21 cellular contexts compared by ENCODE assay signal in the genomic region with DNA sequence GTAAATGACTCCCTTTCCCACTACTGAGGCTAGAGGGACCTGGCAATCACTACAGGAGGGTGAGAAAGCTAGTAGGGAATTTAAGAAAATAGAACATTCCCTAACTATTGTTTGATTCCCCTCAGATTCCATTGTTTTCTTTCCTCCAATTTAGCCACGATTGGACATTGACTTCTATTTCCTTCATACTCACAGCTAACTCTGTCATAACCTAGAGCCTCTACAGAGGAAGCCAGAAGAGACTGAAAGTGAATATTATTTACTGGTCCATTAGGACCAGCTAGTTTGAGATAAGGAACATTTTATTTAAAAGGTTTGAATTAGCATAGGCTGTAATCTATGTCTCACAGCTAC. TPM values are rescaled to one million over a fixed set of nuclear protein-coding genes. Genes with fewer than 3 reads are reported as not detected.
DNase-seq lines count a peak whose midpoint lies in the region; ATAC-seq, FAIRE-seq and TF ChIP-seq lines count a peak whose summit lies in the region.
"Had no signal": no experiment of that assay in that cellular context is flagged by ENCODE, and none has a peak within 500 bp of the region (broad histone marks: within the 10 kb centered on the region; RNA-seq: fewer than 3 reads in every experiment).

No MANE protein-coding gene starts in this region.

- no TSS peak for BruUV-seq in Calu3 (replicated peaks; lab: Mats Ljungman, UMichigan)

- intact Hi-C loops in Calu3 (cut with micrococcal nuclease; ENCODE audit: unreplicated experiment): no loop called here
- intact Hi-C loops in dendritic cell treated with granulocyte-macrophage colony-stimulating factor and Interleukin-4, amounts not matched to agents 40 ng/mL and 50 ng/mL, for 4 days (cut with micrococcal nuclease): no loop called here

- ATAC-seq in HG02678 (IDR thresholded peaks at IDR 0.05; ENCODE audit: unreplicated experiment): no peak
- ATAC-seq: activated CD8-positive, alpha-beta memory T cell treated with anti-CD3 and anti-CD28 coated beads, Interleukin-2, amount 10 ng/mL, durations not matched to agents 7 days and 5 days; naive thymus-derived CD8-positive, alpha-beta T cell; T-cell had no signal

- no peaks in the 10 kb centered on the region for H3K4me1 Mint-ChIP-seq in Calu3 (ENCODE audit: low read depth, unreplicated experiment)
- H3K4me1 Mint-ChIP-seq in dendritic cell treated with granulocyte-macrophage colony-stimulating factor and Interleukin-4, amounts not matched to agents 40 ng/mL and 50 ng/mL, for 4 days (ENCODE audit: low read depth): peaks cover 37% of the 10 kb centered on the region
- no peaks in the 10 kb centered on the region for H3K4me1 Mint-ChIP-seq in progenitor cell of endocrine pancreas (ENCODE audit: low read depth)

- H3K27ac Mint-ChIP-seq in Calu3 (ENCODE audit: unreplicated experiment) (peak overlapping the region; percentile 17), progenitor cell of endocrine pancreas (peak overlapping the region; percentile 86)
- H3K27ac Mint-ChIP-seq in dendritic cell treated with granulocyte-macrophage colony-stimulating factor and Interleukin-4, amounts not matched to agents 40 ng/mL and 50 ng/mL, for 4 days: peak overlapping the region; percentile 50
- H3K27ac Mint-ChIP-seq: activated CD8-positive, alpha-beta memory T cell treated with anti-CD3 and anti-CD28 coated beads, Interleukin-2, amount 10 ng/mL, durations not matched to agents 7 days and 5 days; T-cell had no signal

- CTCF ChIA-PET in Calu3 (lab: Charles Lee): interaction anchor here (0.6 to 1.0 kb wide), 3 partner anchors 14 to 789 kb away, joined by 3 to 6 read pairs (median 3); partner anchors contain the start of gene ATP5MC1

- H3K4me3 Mint-ChIP-seq in Calu3 (ENCODE audit: low read depth, unreplicated experiment): no peak overlapping the region
- H3K4me3 Mint-ChIP-seq in dendritic cell treated with granulocyte-macrophage colony-stimulating factor and Interleukin-4, amounts not matched to agents 40 ng/mL and 50 ng/mL, for 4 days: no peak overlapping the region
- no peak overlapping the region for H3K4me3 Mint-ChIP-seq in progenitor cell of endocrine pancreas (ENCODE audit: low read depth)
- H3K4me3 Mint-ChIP-seq: activated CD8-positive, alpha-beta memory T cell treated with anti-CD3 and anti-CD28 coated beads, Interleukin-2, amount 10 ng/mL, durations not matched to agents 7 days and 5 days; naive thymus-derived CD8-positive, alpha-beta T cell; T-cell had no signal

- H3K36me3 Mint-ChIP-seq in Calu3 (ENCODE audit: insufficient read depth, unreplicated experiment) (peaks cover 96% of the 10 kb centered on the region), progenitor cell of endocrine pancreas (ENCODE audit: insufficient read depth) (peaks cover 22% of the 10 kb centered on the region)
- H3K36me3 Mint-ChIP-seq in dendritic cell treated with granulocyte-macrophage colony-stimulating factor and Interleukin-4, amounts not matched to agents 40 ng/mL and 50 ng/mL, for 4 days (ENCODE audit: low read depth): peaks cover 100% of the 10 kb centered on the region

- no peaks in the 10 kb centered on the region for H3K27me3 Mint-ChIP-seq in Calu3 (ENCODE audit: unreplicated experiment)
- H3K27me3 Mint-ChIP-seq in dendritic cell treated with granulocyte-macrophage colony-stimulating factor and Interleukin-4, amounts not matched to agents 40 ng/mL and 50 ng/mL, for 4 days: no peaks in the 10 kb centered on the region
- no peaks in the 10 kb centered on the region for H3K27me3 Mint-ChIP-seq in progenitor cell of endocrine pancreas
- H3K27me3 Mint-ChIP-seq: activated CD8-positive, alpha-beta memory T cell treated with anti-CD3 and anti-CD28 coated beads, Interleukin-2, amount 10 ng/mL, durations not matched to agents 7 days and 5 days; naive thymus-derived CD8-positive, alpha-beta T cell; T-cell had no signal

- peak; percentile 20 for FAIRE-seq in HTR-8/SVneo (lab: Jason Lieb, UNC)
- FAIRE-seq: colon, endometrium had no signal

- H3K9me3 Mint-ChIP-seq in Calu3 (ENCODE audit: low read depth, unreplicated experiment) (no peaks in the 10 kb centered on the region), progenitor cell of endocrine pancreas (ENCODE audit: low read depth) (no peaks in the 10 kb centered on the region)
- no peaks in the 10 kb centered on the region for H3K9me3 Mint-ChIP-seq in dendritic cell treated with granulocyte-macrophage colony-stimulating factor and Interleukin-4, amounts not matched to agents 40 ng/mL and 50 ng/mL, for 4 days
- H3K9me3 Mint-ChIP-seq: naive thymus-derived CD8-positive, alpha-beta T cell; T-cell had no signal

- DNase-seq in Calu3 (no peak), HTR-8/SVneo (ENCODE audit: insufficient read length, low spot score) (no peak), progenitor cell of endocrine pancreas (ENCODE audit: low spot score, unreplicated experiment) (no peak), OCI-M1 (lab: John Stamatoyannopoulos, UW) (no peak), hypothalamus (lab: John Stamatoyannopoulos, UW) (no peak)
- DNase-seq: activated CD4-positive, alpha-beta T cell treated with anti-CD3 and anti-CD28 coated beads for 48 hours; activated CD8-positive, alpha-beta memory T cell treated with anti-CD3 and anti-CD28 coated beads, Interleukin-2, amount 10 ng/mL, durations not matched to agents 7 days and 5 days; activated effector memory CD4-positive, alpha-beta T cell treated with Interleukin-2 at 50 U/mL for 16 hours; brain microvascular endothelial cell; DMS79; mesendoderm; naive thymus-derived CD8-positive, alpha-beta T cell; NCI-H345; SHP77 treated with DMSO at 0.1 percent for 48 hours; T-cell had no signal

- TF ChIP-seq CTCF in Calu3 (IDR thresholded peaks at IDR 0.05; ENCODE audit: unreplicated experiment): no peak
- no peak for TF ChIP-seq CTCF in progenitor cell of endocrine pancreas (IDR thresholded peaks at IDR 0.05; ENCODE audit: unreplicated experiment)

RNA-seq across cellular contexts. Expression of gene SNF8, which starts 14.9 kb away (rescaled TPM):
- total RNA-seq in Calu3 (2022) (198 and 213 TPM in 2 replicates), progenitor cell of endocrine pancreas (128 and 133 TPM in 2 replicates)

RNA-seq across cellular contexts. Expression of gene UBE2Z, which starts 21.6 kb away (rescaled TPM):
- total RNA-seq in Calu3 (2022): 179 and 182 TPM in 2 replicates
- 94.1 and 100 TPM in 2 replicates for total RNA-seq in progenitor cell of endocrine pancreas

RNA-seq across cellular contexts. Expression of gene ATP5MC1, which starts 37.2 kb away (rescaled TPM):
- 131 and 134 TPM in 2 replicates for total RNA-seq in Calu3 (2022)
- 40.2 and 45.1 TPM in 2 replicates for total RNA-seq in progenitor cell of endocrine pancreas

RNA-seq across cellular contexts. Expression of gene GIP, which starts 38.6 kb away (rescaled TPM):
- total RNA-seq in Calu3 (2022) (not detected in 2 replicates), progenitor cell of endocrine pancreas (not detected in 2 replicates)
- total RNA-seq: activated CD8-positive, alpha-beta memory T cell treated with anti-CD3 and anti-CD28 coated beads, Interleukin-2, amount 10 ng/mL, durations not matched to agents 7 days and 5 days; LHCN-M2; naive thymus-derived CD8-positive, alpha-beta T cell; suprapubic skin; T-cell had no signal

Comparison
In these comparisons a context has a peak if more than half of its experiments do, and no peak if none do; other contexts are left out.
1. H3K27ac Mint-ChIP-seq: peak in every context shown above with its lines; median percentile 86 in progenitor cell of endocrine pancreas; 50 in dendritic cell treated with granulocyte-macrophage colony-stimulating factor and Interleukin-4, amounts not matched to agents 40 ng/mL and 50 ng/mL, for 4 days; 17 in Calu3.